In the genomic region with DNA sequence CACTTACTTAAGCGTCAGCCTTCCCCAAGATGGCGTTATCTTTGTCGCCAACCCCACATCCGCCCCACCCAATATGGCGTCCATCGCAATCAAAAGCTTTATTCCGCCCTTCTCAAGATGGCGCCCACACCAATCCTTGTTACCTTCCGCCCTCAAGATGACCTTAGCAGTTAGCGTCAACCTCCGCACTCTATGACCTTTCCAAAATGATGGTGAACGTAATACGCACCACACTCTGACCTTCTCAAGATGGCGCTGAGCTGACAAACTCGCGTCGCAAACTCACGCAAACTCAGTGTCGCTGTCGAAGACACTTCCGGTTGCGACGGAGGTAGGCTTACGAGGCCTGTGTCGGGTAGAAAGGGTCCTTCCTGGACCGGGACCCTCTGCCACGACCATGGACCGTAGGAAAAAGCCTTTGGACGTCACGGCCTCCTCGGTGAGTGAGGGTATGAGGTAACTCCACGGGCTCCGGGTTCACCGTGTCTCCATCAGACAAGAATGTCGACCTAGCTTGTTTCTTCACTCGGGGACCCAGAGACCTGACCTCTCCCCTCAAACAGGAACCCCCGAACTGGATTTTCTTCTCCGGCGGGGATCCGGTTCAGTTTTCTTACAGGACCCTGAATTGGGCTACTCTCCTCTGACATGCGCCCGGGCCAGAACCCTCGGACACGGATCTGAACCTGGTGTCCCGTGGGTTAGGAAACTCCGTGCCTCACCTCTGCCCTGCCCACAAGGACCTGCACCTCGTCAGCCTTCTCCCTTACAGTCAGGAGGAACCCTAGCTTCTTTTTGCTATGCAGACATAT, we compare ENCODE assay signal across 8 cellular contexts. TPM values are rescaled to one million over a fixed set of nuclear protein-coding genes. Genes with fewer than 3 reads are reported as not detected.
DNase-seq lines count a peak whose midpoint lies in the region; ATAC-seq and TF ChIP-seq lines count a peak whose summit lies in the region.

TSS of gene CCDC174 (plus strand) at position 323 of the 812 bp plus-strand sequence. CDS start at position 398, 75 bp downstream.

- ATAC-seq in GM18909 (IDR thresholded peaks at IDR 0.05; ENCODE audit: poor library complexity, unreplicated experiment) = peak; percentile 99
- peak; percentile 99 for ATAC-seq in HG03175 (IDR thresholded peaks at IDR 0.05; ENCODE audit: unreplicated experiment)
- ATAC-seq in WTC11 = peak; percentile 98

- H3K9me3 Mint-ChIP-seq in WTC11 = no peaks in the 10 kb centered on the region; the same call in 1 of the 2 replicates
- no peaks in the 10 kb centered on the region for H3K9me3 Mint-ChIP-seq in immature natural killer cell

- H3K9me3 ChIP-seq in AG04450 (ENCODE audit: control insufficient read depth, insufficient read depth, low read length) = no peaks in the 10 kb centered on the region

- H3K27me3 Mint-ChIP-seq in WTC11 (ENCODE audit: low read depth) = peaks cover 9% of the 10 kb centered on the region
- peaks cover 4 to 12% (median 11%) of the 10 kb centered on the region in 3 donors for H3K27me3 Mint-ChIP-seq in immature natural killer cell (ENCODE audit: low read depth in 3 of 3)

- DNase-seq in AG04450 (ENCODE audit: low read depth, low spot score) (peak; percentile 97), NCI-H226 (peak; percentile 97), WTC11 (ENCODE audit: low spot score) (peak; percentile 89), cardiac fibroblast (ENCODE audit: low read depth in 2 of 2) (peak; percentile 99 to 100), immature natural killer cell (peak; percentile 96 to 97 (median 96)), smooth muscle cell of the brain vasculature (ENCODE audit: low read depth, low spot score) (peak; percentile 93)

- TF ChIP-seq CTCF in AG04450 (IDR thresholded peaks at IDR 0.05; ENCODE audit: low read depth, low read length) = 0 out of 2 replicates have a peak, but pooled peaks have one; percentile 5
- no peak for TF ChIP-seq CTCF in WTC11 (IDR thresholded peaks at IDR 0.05)
- no peak for TF ChIP-seq CTCF in cardiac fibroblast (IDR thresholded peaks at IDR 0.05; ENCODE audit: low read depth, low read length)

- peak within 1 kb of the TSS; percentile 97 for H3K4me3 Mint-ChIP-seq in WTC11
- peak within 1 kb of the TSS; percentile 86 to 99 (median 92) for H3K4me3 Mint-ChIP-seq in immature natural killer cell

- H3K27ac Mint-ChIP-seq in WTC11 = peak within 1 kb of the TSS; percentile 100
- H3K27ac Mint-ChIP-seq in immature natural killer cell = peak within 1 kb of the TSS; percentile 96 to 99 (median 98)

- H3K27ac ChIP-seq in AG04450 (ENCODE audit: low read depth, low read length) = peak within 1 kb of the TSS; percentile 88

- H3K36me3 Mint-ChIP-seq in WTC11 (peaks cover 14% of the 10 kb centered on the region), immature natural killer cell (peaks cover 7 to 10% (median 9%) of the 10 kb centered on the region in 3 donors)

- H3K4me1 Mint-ChIP-seq in WTC11 (peaks cover 10% of the 10 kb centered on the region), immature natural killer cell (peaks cover 44 to 67% of the 10 kb centered on the region in 2 donors)

- H3K4me3 ChIP-seq in AG04450 (ENCODE audit: low read depth, low read length) (peak within 1 kb of the TSS; percentile 98), cardiac fibroblast (replicated peaks in 1 of 2; ENCODE audit: low read depth in 2 of 2, low read length in 2 of 2) (peak within 1 kb of the TSS; percentile 83 to 91)

- H3K27me3 ChIP-seq in AG04450 (ENCODE audit: control insufficient read depth, insufficient read depth, low read length) = peaks cover 2% of the 10 kb centered on the region

- POLR2A ChIA-PET in AG04450 (lab: Yijun Ruan, JAX) = interaction anchor here (0.5 to 2.1 kb wide), 7 partner anchors 25 to 526 kb away, joined by 4 to 13 read pairs (median 5); partner anchors contain the start of genes LSM3 and XPC
- POLR2A ChIA-PET in WTC11 (lab: Charles Lee) = interaction anchor here (0.5 to 1.2 kb wide), 3 partner anchors 15 to 414 kb away, joined by 3 to 4 read pairs (median 3); partner anchors contain the start of gene MRPS25

- CTCF ChIA-PET in AG04450 (lab: Charles Lee) (interaction anchor here (0.5 to 4.2 kb wide), 12 partner anchors 17 to 448 kb away, joined by 3 to 31 read pairs (median 4); partner anchors contain the start of gene C3orf20), WTC11 (lab: Charles Lee) (interaction anchor here (0.7 to 2.3 kb wide), 10 partner anchors 50 to 477 kb away, joined by 3 to 10 read pairs (median 4); no protein-coding TSS in a partner anchor)

TF ChIP-seq in WTC11, 78 proteins besides CTCF, POLR2A, EP300 and RAD21 (continues in another document):
- TF ChIP-seq ZNF425 (CRISPR knock-in tag; conservative IDR thresholded peaks at IDR 0.05) (no peak), NR2C2 (CRISPR knock-in tag; IDR thresholded peaks at IDR 0.05) (peak; percentile 63; the same call in 1 of the 2 replicates), TEAD1 (CRISPR knock-in tag; IDR thresholded peaks at IDR 0.05) (peak; percentile 87; the same call in 1 of the 2 replicates), ESRRA (CRISPR knock-in tag; IDR thresholded peaks at IDR 0.05; ENCODE audit: borderline replicate concordance) (peak; percentile 98), ETV6 (CRISPR knock-in tag; IDR thresholded peaks at IDR 0.05) (peak; percentile 96; the same call in 1 of the 2 replicates), CREM (CRISPR knock-in tag; IDR thresholded peaks at IDR 0.05) (peak; percentile 96), GABPB1 (CRISPR knock-in tag; IDR thresholded peaks at IDR 0.05) (peak; percentile 83), IRF2 (CRISPR knock-in tag; IDR thresholded peaks at IDR 0.05; ENCODE audit: borderline replicate concordance, low read depth) (no peak), SP1 (CRISPR knock-in tag; conservative IDR thresholded peaks at IDR 0.05) (peak; percentile 84), ZNF416 (CRISPR knock-in tag; IDR thresholded peaks at IDR 0.05) (no peak), ZNF121 (CRISPR knock-in tag; IDR thresholded peaks at IDR 0.05) (no peak)
- TF ChIP-seq, protein P1, sequence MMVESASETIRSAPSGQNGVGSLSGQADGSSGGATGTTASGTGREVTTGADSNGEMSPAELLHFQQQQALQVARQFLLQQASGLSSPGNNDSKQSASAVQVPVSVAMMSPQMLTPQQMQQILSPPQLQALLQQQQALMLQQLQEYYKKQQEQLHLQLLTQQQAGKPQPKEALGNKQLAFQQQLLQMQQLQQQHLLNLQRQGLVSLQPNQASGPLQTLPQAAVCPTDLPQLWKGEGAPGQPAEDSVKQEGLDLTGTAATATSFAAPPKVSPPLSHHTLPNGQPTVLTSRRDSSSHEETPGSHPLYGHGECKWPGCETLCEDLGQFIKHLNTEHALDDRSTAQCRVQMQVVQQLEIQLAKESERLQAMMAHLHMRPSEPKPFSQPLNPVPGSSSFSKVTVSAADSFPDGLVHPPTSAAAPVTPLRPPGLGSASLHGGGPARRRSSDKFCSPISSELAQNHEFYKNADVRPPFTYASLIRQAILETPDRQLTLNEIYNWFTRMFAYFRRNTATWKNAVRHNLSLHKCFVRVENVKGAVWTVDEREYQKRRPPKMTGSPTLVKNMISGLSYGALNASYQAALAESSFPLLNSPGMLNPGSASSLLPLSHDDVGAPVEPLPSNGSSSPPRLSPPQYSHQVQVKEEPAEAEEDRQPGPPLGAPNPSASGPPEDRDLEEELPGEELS (CRISPR knock-in tag; IDR thresholded peaks at IDR 0.05) = peak; percentile 62
- TF ChIP-seq, protein P2, sequence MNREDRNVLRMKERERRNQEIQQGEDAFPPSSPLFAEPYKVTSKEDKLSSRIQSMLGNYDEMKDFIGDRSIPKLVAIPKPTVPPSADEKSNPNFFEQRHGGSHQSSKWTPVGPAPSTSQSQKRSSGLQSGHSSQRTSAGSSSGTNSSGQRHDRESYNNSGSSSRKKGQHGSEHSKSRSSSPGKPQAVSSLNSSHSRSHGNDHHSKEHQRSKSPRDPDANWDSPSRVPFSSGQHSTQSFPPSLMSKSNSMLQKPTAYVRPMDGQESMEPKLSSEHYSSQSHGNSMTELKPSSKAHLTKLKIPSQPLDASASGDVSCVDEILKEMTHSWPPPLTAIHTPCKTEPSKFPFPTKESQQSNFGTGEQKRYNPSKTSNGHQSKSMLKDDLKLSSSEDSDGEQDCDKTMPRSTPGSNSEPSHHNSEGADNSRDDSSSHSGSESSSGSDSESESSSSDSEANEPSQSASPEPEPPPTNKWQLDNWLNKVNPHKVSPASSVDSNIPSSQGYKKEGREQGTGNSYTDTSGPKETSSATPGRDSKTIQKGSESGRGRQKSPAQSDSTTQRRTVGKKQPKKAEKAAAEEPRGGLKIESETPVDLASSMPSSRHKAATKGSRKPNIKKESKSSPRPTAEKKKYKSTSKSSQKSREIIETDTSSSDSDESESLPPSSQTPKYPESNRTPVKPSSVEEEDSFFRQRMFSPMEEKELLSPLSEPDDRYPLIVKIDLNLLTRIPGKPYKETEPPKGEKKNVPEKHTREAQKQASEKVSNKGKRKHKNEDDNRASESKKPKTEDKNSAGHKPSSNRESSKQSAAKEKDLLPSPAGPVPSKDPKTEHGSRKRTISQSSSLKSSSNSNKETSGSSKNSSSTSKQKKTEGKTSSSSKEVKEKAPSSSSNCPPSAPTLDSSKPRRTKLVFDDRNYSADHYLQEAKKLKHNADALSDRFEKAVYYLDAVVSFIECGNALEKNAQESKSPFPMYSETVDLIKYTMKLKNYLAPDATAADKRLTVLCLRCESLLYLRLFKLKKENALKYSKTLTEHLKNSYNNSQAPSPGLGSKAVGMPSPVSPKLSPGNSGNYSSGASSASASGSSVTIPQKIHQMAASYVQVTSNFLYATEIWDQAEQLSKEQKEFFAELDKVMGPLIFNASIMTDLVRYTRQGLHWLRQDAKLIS (CRISPR knock-in tag; IDR thresholded peaks at IDR 0.05; ENCODE audit: borderline replicate concordance) = no peak

RNA-seq across cellular contexts. Expression of gene CCDC174, which starts in this region (rescaled TPM):
- polyA plus RNA-seq in AG04450 (2011; rRNA removed) = 10.0 and 13.9 TPM in 2 replicates
- 7.2 and 9.1 TPM in 2 replicates for polyA minus RNA-seq in AG04450 (2011; rRNA and poly(A)+ RNA removed)
- 11.3 to 16.0 TPM (median 13.8 TPM) in 3 replicates for total RNA-seq in WTC11 (2021)
- polyA plus RNA-seq in immature natural killer cell = 10 to 100 TPM; 12.2 to 29.4 (median 14.0) TPM

Comparison
In these comparisons a context has a peak if more than half of its experiments do, and no peak if none do; other contexts are left out.
1. Peak in every context shown above with its lines: DNase-seq, ATAC-seq, H3K4me3 ChIP-seq and H3K27ac ChIP-seq.